In genomic region chr5:139925650-139926640, GRCh38 we compare ENCODE assay signal across 19 cellular contexts.
DNase-seq lines count a peak whose midpoint lies in the region; ATAC-seq, FAIRE-seq and TF ChIP-seq lines count a peak whose summit lies in the region.
"Had no signal": no experiment of that assay in that cellular context is flagged by ENCODE, and none has a peak within 500 bp of the region (broad histone marks: within the 10 kb centered on the region; RNA-seq: fewer than 3 reads in every experiment).

No MANE protein-coding gene starts in this region.

- no peak for TF ChIP-seq EP300 in A549 (IDR thresholded peaks at IDR 0.05)

- H3K4me3 Mint-ChIP-seq in activated CD8-positive, alpha-beta T cell treated with anti-CD3 and anti-CD28 coated beads, Interleukin-2, amount 10 ng/mL, durations not matched to agents 7 days and 5 days: no peak overlapping the region
- H3K4me3 Mint-ChIP-seq: dendritic cell treated with granulocyte-macrophage colony-stimulating factor and Interleukin-4, amounts not matched to agents 40 ng/mL and 50 ng/mL, for 4 days; neural crest cell had no signal

- no peak overlapping the region for H3K27ac ChIP-seq in A549
- no peak overlapping the region for H3K27ac ChIP-seq in lower lobe of right lung
- H3K27ac ChIP-seq: thoracic aorta had no signal

- TF ChIP-seq POLR2A in A549 (IDR thresholded peaks at IDR 0.05; ENCODE audit: low read length): no peak

- H3K9me3 ChIP-seq in A549 (no peaks in the 10 kb centered on the region), lower lobe of right lung (no peaks in the 10 kb centered on the region)
- H3K9me3 ChIP-seq: thoracic aorta had no signal

- intact Hi-C loops in lower lobe of right lung (cut with DNase I): no loop called here

- POLR2A ChIA-PET in A549 (lab: Yijun Ruan, JAX): no interaction called here
- POLR2A ChIA-PET in activated CD8-positive, alpha-beta T cell treated with anti-CD3 and anti-CD28 coated beads, Interleukin-2, amount 10 ng/mL, durations not matched to agents 7 days and 5 days (lab: Charles Lee): no interaction called here

- no peaks in the 10 kb centered on the region for H3K36me3 Mint-ChIP-seq in activated CD8-positive, alpha-beta T cell treated with anti-CD3 and anti-CD28 coated beads, Interleukin-2, amount 10 ng/mL, durations not matched to agents 7 days and 5 days (ENCODE audit: low read depth)

- no peak for FAIRE-seq in A549 (lab: Jason Lieb, UNC)
- FAIRE-seq: D721Med, HTR-8/SVneo had no signal

- H3K36me3 ChIP-seq in lower lobe of right lung: no peaks in the 10 kb centered on the region
- H3K36me3 ChIP-seq: thoracic aorta had no signal

- H3K27me3 Mint-ChIP-seq in activated CD8-positive, alpha-beta T cell treated with anti-CD3 and anti-CD28 coated beads, Interleukin-2, amount 10 ng/mL, durations not matched to agents 7 days and 5 days (ENCODE audit: low read depth): peaks cover 18% of the 10 kb centered on the region

- no peaks in the 10 kb centered on the region for H3K27me3 ChIP-seq in lower lobe of right lung (ENCODE audit: low read depth)

- no peak for TF ChIP-seq RAD21 in A549 (conservative IDR thresholded peaks at IDR 0.05 in 1 of 2, IDR thresholded peaks at IDR 0.05 in 1 of 2)

- ATAC-seq in A549 (peak; percentile 39 to 46; a peak in 5 of 6 replicates), lower lobe of right lung (peak; percentile 47 to 58)
- ATAC-seq in activated CD8-positive, alpha-beta T cell treated with anti-CD3 and anti-CD28 coated beads, Interleukin-2, amount 10 ng/mL, durations not matched to agents 7 days and 5 days: no peak

- H3K4me1 ChIP-seq in A549 (no peaks in the 10 kb centered on the region), lower lobe of right lung (no peaks in the 10 kb centered on the region)

- no peak overlapping the region for H3K4me3 ChIP-seq in A549
- no peak overlapping the region for H3K4me3 ChIP-seq in lower lobe of right lung
- H3K4me3 ChIP-seq: thoracic aorta had no signal

- TF ChIP-seq CTCF in A549 (IDR thresholded peaks at IDR 0.05): no peak
- TF ChIP-seq CTCF in lower lobe of right lung (IDR thresholded peaks at IDR 0.05): no peak

- no peaks in the 10 kb centered on the region for H3K4me1 Mint-ChIP-seq in activated CD8-positive, alpha-beta T cell treated with anti-CD3 and anti-CD28 coated beads, Interleukin-2, amount 10 ng/mL, durations not matched to agents 7 days and 5 days (ENCODE audit: low read depth)
- H3K4me1 Mint-ChIP-seq: neural crest cell had no signal

- H3K4me2 ChIP-seq in A549: no peak overlapping the region

- H3K27ac Mint-ChIP-seq in activated CD8-positive, alpha-beta T cell treated with anti-CD3 and anti-CD28 coated beads, Interleukin-2, amount 10 ng/mL, durations not matched to agents 7 days and 5 days: peak overlapping the region; percentile 6
- H3K27ac Mint-ChIP-seq: activated T-helper 2 cell treated with anti-CD3 and anti-CD28 coated beads, Interferon-gamma antibody, Interleukin-2, Interleukin-4, amounts not matched to agents 10 μg/mL and 5 μg/mL and 100 μg/mL, durations not matched to agents 14 hours and 24 hours and 36 hours; dendritic cell treated with granulocyte-macrophage colony-stimulating factor and Interleukin-4, amounts not matched to agents 40 ng/mL and 50 ng/mL, for 4 days had no signal

- H3K9me3 Mint-ChIP-seq in activated CD8-positive, alpha-beta T cell treated with anti-CD3 and anti-CD28 coated beads, Interleukin-2, amount 10 ng/mL, durations not matched to agents 7 days and 5 days (ENCODE audit: insufficient read depth): no peaks in the 10 kb centered on the region
- H3K9me3 Mint-ChIP-seq: activated T-helper 2 cell treated with anti-CD3 and anti-CD28 coated beads, Interferon-gamma antibody, Interleukin-2, Interleukin-4, amounts not matched to agents 10 μg/mL and 5 μg/mL and 100 μg/mL, durations not matched to agents 14 hours and 24 hours and 36 hours; dendritic cell treated with granulocyte-macrophage colony-stimulating factor and Interleukin-4, amounts not matched to agents 40 ng/mL and 50 ng/mL, for 4 days; neural crest cell had no signal

- 56% methylated on average over 9 of the region's 9 CpGs for WGBS in A549 (ENCODE audit: missing lambda C conversion rate)

- DNase-seq in A549 (ENCODE audit: low read depth in 1 of 2, low spot score in 1 of 2): no peak
- peak; percentile 11 for DNase-seq in ELR (ENCODE audit: low read depth)
- no peak for DNase-seq in activated CD8-positive, alpha-beta T cell treated with anti-CD3 and anti-CD28 coated beads, Interleukin-2, amount 10 ng/mL, durations not matched to agents 7 days and 5 days
- no peak for DNase-seq in lower lobe of right lung
- DNase-seq in LoVo (ENCODE audit: low spot score): no peak
- no peak for DNase-seq in stimulated activated CD4-positive, alpha-beta T cell treated with anti-CD3 and anti-CD28 coated beads, Interleukin-12 subunit alpha, Interleukin-12 subunit beta, amount 100 ng/mL, for 4 hours
- DNase-seq in NCI-H1436 treated with DMSO at 0.1 percent for 48 hours (lab: John Stamatoyannopoulos, UW): no peak
- DNase-seq in HuH-7 (ENCODE audit: low spot score): no peak
- DNase-seq: anterior cingulate cortex, HCEC 1CT, mesendoderm, NCI-H1694, NCI-H446 treated with DMSO at 0.1 percent for 48 hours had no signal

- CTCF ChIA-PET in A549 (lab: Yijun Ruan, JAX): interaction anchor here (1.3 to 1.6 kb wide), 2 partner anchors 12 to 42 kb away, joined by 4 to 15 read pairs; no protein-coding TSS in a partner anchor
- CTCF ChIA-PET in activated CD8-positive, alpha-beta T cell treated with anti-CD3 and anti-CD28 coated beads, Interleukin-2, amount 10 ng/mL, durations not matched to agents 7 days and 5 days (lab: Charles Lee): no interaction called here

TF ChIP-seq in A549, 52 proteins besides CTCF, POLR2A, EP300 and RAD21:
- TF ChIP-seq NR3C1 (IDR thresholded peaks at IDR 0.05) (no peak), ZC3H11A (IDR thresholded peaks at IDR 0.05) (no peak), CHD2 (IDR thresholded peaks at IDR 0.05; ENCODE audit: low read length, partially characterized antibody) (no peak), MYC (IDR thresholded peaks at IDR 0.05; ENCODE audit: borderline replicate concordance, low read length) (no peak), RFX5 (IDR thresholded peaks at IDR 0.05) (no peak), POLR2AphosphoS2 (conservative IDR thresholded peaks at IDR 0.05; ENCODE audit: low read length) (no peak), HOXA7 (CRISPR knock-in tag; IDR thresholded peaks at IDR 0.05) (no peak), NPAS2 (CRISPR knock-in tag; IDR thresholded peaks at IDR 0.05; ENCODE audit: borderline replicate concordance) (no peak), FOXS1 (CRISPR knock-in tag; IDR thresholded peaks at IDR 0.05) (no peak)
